Comparison of ENCODE assay signal across 12 cellular contexts in the genomic region with DNA sequence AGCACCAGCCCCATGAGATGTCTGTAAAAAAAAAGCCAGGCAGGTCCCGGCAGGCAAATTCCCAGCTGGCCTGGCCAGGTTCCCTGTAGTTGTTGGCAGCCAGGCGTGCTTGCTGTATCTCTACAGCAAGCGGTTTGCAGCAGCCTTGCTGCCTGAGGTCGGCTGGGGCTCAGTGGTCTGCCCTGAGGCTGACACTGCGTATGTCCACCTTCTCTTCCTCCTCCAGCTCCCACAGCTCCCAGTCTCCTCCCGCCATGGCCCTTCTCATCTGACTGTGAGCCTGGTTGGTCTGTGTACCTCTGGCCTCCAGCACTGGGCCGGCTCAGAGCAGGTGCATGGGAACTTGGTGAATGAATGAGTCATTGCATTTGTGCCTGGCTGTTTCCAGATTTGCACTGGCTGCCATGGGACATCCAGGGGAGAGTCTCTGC. TPM values are rescaled to one million over a fixed set of nuclear protein-coding genes. Genes with fewer than 3 reads are reported as not detected.
DNase-seq lines count a peak whose midpoint lies in the region; ATAC-seq, FAIRE-seq and TF ChIP-seq lines count a peak whose summit lies in the region.
"Had no signal": no experiment of that assay in that cellular context is flagged by ENCODE, and none has a peak within 500 bp of the region (broad histone marks: within the 10 kb centered on the region; RNA-seq: fewer than 3 reads in every experiment).

No MANE protein-coding gene starts in this region.

- peaks cover 5% of the 10 kb centered on the region; the same call in 1 of the 2 replicates for H4K20me1 ChIP-seq in K562 (replicated peaks; ENCODE audit: control insufficient read depth, insufficient read depth, low read length)

- H3K9me3 Mint-ChIP-seq in stimulated activated effector memory CD8-positive, alpha-beta T cell treated with anti-CD3 and anti-CD28 coated beads, Interleukin-12 subunit alpha, Interleukin-12 subunit beta, amount 100 ng/mL, for 72 hours = no peaks in the 10 kb centered on the region
- no peaks in the 10 kb centered on the region for H3K9me3 Mint-ChIP-seq in activated naive CD4-positive, alpha-beta T cell treated with anti-CD3 and anti-CD28 coated beads for 36 hours
- H3K9me3 Mint-ChIP-seq: stimulated activated memory B cell treated with anti-CD40 and anti-IgM and Interleukin-4, amounts not matched to agents 10 μg/mL and 1 μg/mL and 100 μg/mL, for 72 hours had no signal

- in situ Hi-C loops in K562 (cut with MboI) = no loop called here

- no peak for TF ChIP-seq EP300 in K562 (IDR thresholded peaks at IDR 0.05; ENCODE audit: low read length)

- H3K27me3 ChIP-seq in K562 (ENCODE audit: control insufficient read depth in 2 of 2, insufficient read depth in 2 of 2, low read length in 2 of 2) (peaks cover 7 to 41% of the 10 kb centered on the region in 2 experiments; a peak in 2 of 5 replicates), stomach smooth muscle (ENCODE audit: control insufficient read depth in 1 of 2, insufficient read depth in 2 of 2, low read length in 2 of 2) (no peaks in the 10 kb centered on the region)

- no peaks in the 10 kb centered on the region for H3K4me1 Mint-ChIP-seq in stimulated activated effector memory CD8-positive, alpha-beta T cell treated with anti-CD3 and anti-CD28 coated beads, Interleukin-12 subunit alpha, Interleukin-12 subunit beta, amount 100 ng/mL, for 72 hours
- H3K4me1 Mint-ChIP-seq in activated naive CD4-positive, alpha-beta T cell treated with anti-CD3 and anti-CD28 coated beads for 36 hours (ENCODE audit: low read depth) = no peaks in the 10 kb centered on the region
- H3K4me1 Mint-ChIP-seq: stimulated activated memory B cell treated with anti-CD40 and anti-IgM and Interleukin-4, amounts not matched to agents 10 μg/mL and 1 μg/mL and 100 μg/mL, for 72 hours had no signal

- no peak overlapping the region for H3K27ac Mint-ChIP-seq in stimulated activated effector memory CD8-positive, alpha-beta T cell treated with anti-CD3 and anti-CD28 coated beads, Interleukin-12 subunit alpha, Interleukin-12 subunit beta, amount 100 ng/mL, for 72 hours
- no peak overlapping the region for H3K27ac Mint-ChIP-seq in activated naive CD4-positive, alpha-beta T cell treated with anti-CD3 and anti-CD28 coated beads for 36 hours
- H3K27ac Mint-ChIP-seq: stimulated activated memory B cell treated with anti-CD40 and anti-IgM and Interleukin-4, amounts not matched to agents 10 μg/mL and 1 μg/mL and 100 μg/mL, for 72 hours had no signal

- H3K4me1 ChIP-seq in K562 (replicated peaks in 1 of 2; ENCODE audit: control insufficient read depth in 2 of 2, insufficient read depth in 2 of 2, low read length in 2 of 2) (no peaks in the 10 kb centered on the region; a peak in 1 of 5 replicates), stomach smooth muscle (ENCODE audit: control insufficient read depth, insufficient read depth, low read length) (peaks cover 31% of the 10 kb centered on the region)

- H3K4me3 ChIP-seq in K562 = no peak overlapping the region
- peak overlapping the region in 1 of 2 donors; percentile 15 for H3K4me3 ChIP-seq in stomach smooth muscle (ENCODE audit: low read length in 2 of 2)
- H3K4me3 ChIP-seq: skin epidermis had no signal

- TF ChIP-seq RAD21 in K562 (CRISPR knock-in tag; conservative IDR thresholded peaks at IDR 0.05 in 1 of 2, IDR thresholded peaks at IDR 0.05 in 1 of 2) = no peak

- no peaks in the 10 kb centered on the region for H3K79me2 ChIP-seq in K562 (ENCODE audit: control insufficient read depth, insufficient read depth, low read length)

- ATAC-seq in K562 (peak; percentile 49), GM18858 (IDR thresholded peaks at IDR 0.05; ENCODE audit: unreplicated experiment) (no peak)
- ATAC-seq in stimulated activated effector memory CD8-positive, alpha-beta T cell treated with anti-CD3 and anti-CD28 coated beads, Interleukin-12 subunit alpha, Interleukin-12 subunit beta, amount 100 ng/mL, for 72 hours = no peak
- ATAC-seq: left lobe of liver; stimulated activated memory B cell treated with anti-CD40 and anti-IgM and Interleukin-4, amounts not matched to agents 10 μg/mL and 1 μg/mL and 100 μg/mL, for 72 hours had no signal

- H3K9ac ChIP-seq in K562 (ENCODE audit: insufficient read depth in 1 of 2, low read depth in 2 of 2, low read length in 2 of 2) (no peak overlapping the region; a peak in 1 of 4 replicates), stomach smooth muscle (ENCODE audit: low read length in 2 of 2) (no peak overlapping the region)

- H3K36me3 Mint-ChIP-seq in stimulated activated effector memory CD8-positive, alpha-beta T cell treated with anti-CD3 and anti-CD28 coated beads, Interleukin-12 subunit alpha, Interleukin-12 subunit beta, amount 100 ng/mL, for 72 hours = no peaks in the 10 kb centered on the region
- H3K36me3 Mint-ChIP-seq in activated naive CD4-positive, alpha-beta T cell treated with anti-CD3 and anti-CD28 coated beads for 36 hours (ENCODE audit: low read depth) = no peaks in the 10 kb centered on the region
- H3K36me3 Mint-ChIP-seq: stimulated activated memory B cell treated with anti-CD40 and anti-IgM and Interleukin-4, amounts not matched to agents 10 μg/mL and 1 μg/mL and 100 μg/mL, for 72 hours had no signal

- intact Hi-C loops in K562 (cut with micrococcal nuclease) = no loop called here
- intact Hi-C loops in activated naive CD4-positive, alpha-beta T cell treated with anti-CD3 and anti-CD28 coated beads for 36 hours (cut with micrococcal nuclease) = no loop called here

- H3K4me2 ChIP-seq in K562 (ENCODE audit: insufficient read depth, low read length) = no peak overlapping the region

- H3K27me3 Mint-ChIP-seq in activated naive CD4-positive, alpha-beta T cell treated with anti-CD3 and anti-CD28 coated beads for 36 hours (ENCODE audit: low read depth) = no peaks in the 10 kb centered on the region
- H3K27me3 Mint-ChIP-seq: stimulated activated memory B cell treated with anti-CD40 and anti-IgM and Interleukin-4, amounts not matched to agents 10 μg/mL and 1 μg/mL and 100 μg/mL, for 72 hours had no signal

- BruUV-seq in K562 (replicated peaks; lab: Mats Ljungman, UMichigan) = no TSS peak

- CTCF ChIA-PET in K562 (lab: Yijun Ruan, JAX; ENCODE audit: low intra/inter-chr PET ratio) = interaction anchor here (0.6 kb wide), 1 partner anchor 8 kb away, joined by 3 read pairs; no protein-coding TSS in a partner anchor
- CTCF ChIA-PET in activated naive CD4-positive, alpha-beta T cell treated with anti-CD3 and anti-CD28 coated beads for 36 hours (lab: Charles Lee) = interaction anchor here (1.1 kb wide), 1 partner anchor 18 kb away, joined by 3 read pairs; no protein-coding TSS in a partner anchor

- H3K27ac ChIP-seq in K562 (ENCODE audit: extremely low read depth, low read depth, low read length) (no peak overlapping the region), stomach smooth muscle (ENCODE audit: low read length) (peak overlapping the region; percentile 37)
- H3K27ac ChIP-seq: skin epidermis had no signal

- H2AFZ ChIP-seq in K562 (ENCODE audit: low read depth, low read length) = no peak overlapping the region

- WGBS in K562 (ENCODE audit: insufficient coverage, low coverage, missing lambda C conversion rate) = under 1% methylated on average over 7 of the region's 7 CpGs

- no peak for FAIRE-seq in K562 (lab: Jason Lieb, UNC)
- FAIRE-seq: D721Med had no signal

- no peaks in the 10 kb centered on the region for H3K9me1 ChIP-seq in K562 (ENCODE audit: control insufficient read depth, insufficient read depth, low read length)

- H3K36me3 ChIP-seq in K562 (ENCODE audit: control insufficient read depth, insufficient read depth, low read length) = no peaks in the 10 kb centered on the region
- no peaks in the 10 kb centered on the region for H3K36me3 ChIP-seq in stomach smooth muscle (ENCODE audit: control insufficient read depth in 2 of 2, insufficient read depth in 2 of 2, low read length in 2 of 2)

- TF ChIP-seq POLR2A in K562 (conservative IDR thresholded peaks at IDR 0.05) = no peak

- no peak for TF ChIP-seq CTCF in K562 (IDR thresholded peaks at IDR 0.05 in 2 of 3, conservative IDR thresholded peaks at IDR 0.05 in 1 of 3; ENCODE audit: insufficient read depth in 2 of 3, low read depth in 1 of 3, low read length in 3 of 3)

- no peak overlapping the region for H3K4me3 Mint-ChIP-seq in stimulated activated effector memory CD8-positive, alpha-beta T cell treated with anti-CD3 and anti-CD28 coated beads, Interleukin-12 subunit alpha, Interleukin-12 subunit beta, amount 100 ng/mL, for 72 hours
- no peak overlapping the region for H3K4me3 Mint-ChIP-seq in activated naive CD4-positive, alpha-beta T cell treated with anti-CD3 and anti-CD28 coated beads for 36 hours
- H3K4me3 Mint-ChIP-seq: stimulated activated memory B cell treated with anti-CD40 and anti-IgM and Interleukin-4, amounts not matched to agents 10 μg/mL and 1 μg/mL and 100 μg/mL, for 72 hours had no signal

- H3K9me3 ChIP-seq in K562 (replicated peaks; ENCODE audit: control insufficient read depth, insufficient read depth, low read depth, low read length) = no peaks in the 10 kb centered on the region
- H3K9me3 ChIP-seq in stomach smooth muscle (ENCODE audit: control insufficient read depth in 2 of 2, low read length in 2 of 2) = no peaks in the 10 kb centered on the region

- DNase-seq in NCI-H2107 (lab: John Stamatoyannopoulos, UW) (peak; percentile 35), K562 (ENCODE audit: extremely low read depth in 1 of 4, low spot score in 3 of 4) (no peak), kidney tubule cell (ENCODE audit: low spot score) (peak; percentile 42)
- no peak for DNase-seq in stimulated activated effector memory CD8-positive, alpha-beta T cell treated with anti-CD3 and anti-CD28 coated beads, Interleukin-12 subunit alpha, Interleukin-12 subunit beta, amount 100 ng/mL, for 72 hours (ENCODE audit: low spot score in 2 of 2)
- DNase-seq in activated naive CD4-positive, alpha-beta T cell treated with anti-CD3 and anti-CD28 coated beads for 36 hours = no peak
- DNase-seq: NK-92 treated with Interleukin-12 subunit alpha and Interleukin-12 subunit beta, amount 100 ng/mL, for 24 hours had no signal

- POLR2A ChIA-PET in K562 (lab: Yijun Ruan, JAX) = interaction anchor here (0.6 to 1.0 kb wide), 2 partner anchors 10 to 32 kb away, joined by 3 read pairs; no protein-coding TSS in a partner anchor

RNA-seq across cellular contexts. Expression of gene SPSB4, which starts 42.8 kb away (rescaled TPM):
- total RNA-seq in K562 (2011; cell fraction: chromatin; rRNA removed; ENCODE audit: low replicate concordance) = not detected in 2 replicates
- not detected in 2 replicates for total RNA-seq in K562 (2011; cell fraction: nucleolus; rRNA removed)
- not detected in 2 replicates for total RNA-seq in K562 (2011; cell fraction: nucleoplasm; rRNA removed)
- total RNA-seq in K562 (2014; rRNA removed) (not detected in 2 replicates), K562 (2014; rRNA removed; fragmentation: Illumina TruSeq; extraction: Trizol) (not detected in 2 replicates), K562 (2015; rRNA removed; fragmentation: Illumina TruSeq; extraction: Trizol) (not detected in 2 replicates), K562 (2021) (0.07 TPM in 1 of 2 replicates, not detected in the other)
- polyA plus RNA-seq in K562 (2011; rRNA removed) (not detected in 2 replicates), K562 (2014; fragmentation: Illumina TruSeq; extraction: Trizol) (not detected in 2 replicates), K562 (2014; fragmentation: Nextera tagmentation; extraction: Ambion mirVana) (not detected), K562 (2014; rRNA removed) (not detected in 2 replicates)
- polyA plus RNA-seq in K562 (2011; cell fraction: cytosol; rRNA removed) = not detected in 2 replicates
- polyA plus RNA-seq in K562 (2011; cell fraction: nucleus; rRNA removed) = not detected in 2 replicates
- polyA plus RNA-seq in K562 (2012) = not detected in 2 replicates
- polyA minus RNA-seq in K562 (2011; rRNA and poly(A)+ RNA removed) = not detected in 2 replicates
- polyA minus RNA-seq in K562 (2011; cell fraction: cytosol; rRNA and poly(A)+ RNA removed) = not detected in 2 replicates
- not detected in 2 replicates for polyA minus RNA-seq in K562 (2011; cell fraction: nucleus; rRNA and poly(A)+ RNA removed)
- total RNA-seq in activated naive CD4-positive, alpha-beta T cell treated with anti-CD3 and anti-CD28 coated beads for 36 hours = not detected

Comparison
In these comparisons a context has a peak if more than half of its experiments do, and no peak if none do; other contexts are left out.
1. DNase-seq: peak in NCI-H2107 (single experiment) and kidney tubule cell (single experiment); none in K562 (0 of 4), stimulated activated effector memory CD8-positive, alpha-beta T cell treated with anti-CD3 and anti-CD28 coated beads, Interleukin-12 subunit alpha, Interleukin-12 subunit beta, amount 100 ng/mL, for 72 hours (0 of 2) and activated naive CD4-positive, alpha-beta T cell treated with anti-CD3 and anti-CD28 coated beads for 36 hours (single experiment).